Comparison of ENCODE assay signal across 12 cellular contexts in the genomic region with DNA sequence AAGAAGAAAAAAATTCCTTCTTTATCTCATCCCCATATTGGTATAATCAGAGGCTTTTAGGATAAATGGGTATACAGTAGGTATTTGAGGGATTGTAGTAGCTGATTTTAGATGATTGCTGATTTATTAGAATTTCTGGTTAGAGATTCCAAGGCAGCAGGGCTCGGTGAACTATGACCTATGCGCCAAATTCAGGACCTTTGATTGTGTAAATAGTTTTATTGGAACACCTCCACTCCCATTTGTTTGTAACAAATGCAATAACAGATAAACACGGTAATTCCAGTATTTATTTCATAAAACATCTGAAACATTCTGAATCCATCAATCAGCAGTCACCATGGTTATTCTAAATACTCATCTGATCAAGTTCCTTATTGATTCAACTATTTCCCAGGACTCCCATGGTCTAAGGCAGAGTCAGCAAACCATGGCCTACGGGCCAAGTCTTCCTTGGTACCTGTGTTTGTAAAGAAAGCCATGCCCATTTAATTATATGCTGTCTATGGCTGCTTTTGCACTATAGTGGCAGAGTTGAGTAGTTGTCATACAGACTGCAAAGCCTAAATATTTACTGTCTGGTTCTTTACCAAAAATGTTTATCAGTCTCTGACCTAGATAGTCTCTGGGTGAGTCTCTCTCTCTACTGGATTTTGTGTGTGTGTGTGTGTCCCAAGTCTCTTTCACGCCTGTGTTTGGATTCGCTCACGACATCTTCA. TPM values are rescaled to one million over a fixed set of nuclear protein-coding genes. Genes with fewer than 3 reads are reported as not detected.
DNase-seq lines count a peak whose midpoint lies in the region; ATAC-seq and TF ChIP-seq lines count a peak whose summit lies in the region.
"Had no signal": no experiment of that assay in that cellular context is flagged by ENCODE, and none has a peak within 500 bp of the region (broad histone marks: within the 10 kb centered on the region; RNA-seq: fewer than 3 reads in every experiment).

No MANE protein-coding gene starts in this region.

- H2AFZ ChIP-seq in Loucy (ENCODE audit: low read length), result no peak overlapping the region
- H2AFZ ChIP-seq in PC-3 (ENCODE audit: low read length), result no peak overlapping the region

- H3K27ac ChIP-seq in caudate nucleus (ENCODE audit: low read depth, low read length) (peak overlapping the region; percentile 72), PC-3 (ENCODE audit: low read length) (no peak overlapping the region)

- H4K20me1 ChIP-seq in Loucy (ENCODE audit: insufficient read depth, low read length, poor library complexity, severe bottlenecking) (no peaks in the 10 kb centered on the region), PC-3 (ENCODE audit: low read length) (no peaks in the 10 kb centered on the region)

- no peaks in the 10 kb centered on the region for H3K27me3 Mint-ChIP-seq in activated naive CD4-positive, alpha-beta T cell treated with anti-CD3 and anti-CD28 coated beads, Interleukin-2, amount 50 U/mL, for 24 hours
- H3K27me3 Mint-ChIP-seq in stimulated activated memory B cell treated with anti-CD40 and anti-IgM and Interleukin-4, amounts not matched to agents 10 μg/mL and 1 μg/mL and 100 μg/mL, for 72 hours, result no peaks in the 10 kb centered on the region

- H3F3A ChIP-seq in Loucy (ENCODE audit: low read depth) (no peaks in the 10 kb centered on the region), PC-3 (ENCODE audit: low read length, unreplicated experiment) (no peaks in the 10 kb centered on the region)

- H3K4me1 ChIP-seq in Loucy (ENCODE audit: insufficient read depth, low read length, poor library complexity, severe bottlenecking), result peaks cover 91% of the 10 kb centered on the region
- H3K4me1 ChIP-seq in PC-3 (ENCODE audit: insufficient read depth, low read length), result no peaks in the 10 kb centered on the region; the same call in 1 of the 2 replicates

- peak overlapping the region; percentile 55 for H3K4me3 ChIP-seq in Loucy (ENCODE audit: low read length, poor library complexity, severe bottlenecking)
- H3K4me3 ChIP-seq in PC-3 (ENCODE audit: low read length), result no peak overlapping the region

- no peaks in the 10 kb centered on the region for H3K9me3 Mint-ChIP-seq in activated naive CD4-positive, alpha-beta T cell treated with anti-CD3 and anti-CD28 coated beads, Interleukin-2, amount 50 U/mL, for 24 hours
- no peaks in the 10 kb centered on the region for H3K9me3 Mint-ChIP-seq in stimulated activated memory B cell treated with anti-CD40 and anti-IgM and Interleukin-4, amounts not matched to agents 10 μg/mL and 1 μg/mL and 100 μg/mL, for 72 hours

- POLR2A ChIA-PET in PC-3 (lab: Charles Lee; ENCODE audit: unreplicated experiment), result no interaction called here

- CTCF ChIA-PET in PC-3 (lab: Charles Lee), result no interaction called here

- DNase-seq in activated naive CD4-positive, alpha-beta T cell treated with anti-CD3 and anti-CD28 coated beads, Interleukin-2, amount 50 U/mL, for 16 hours, result no peak
- no peak for DNase-seq in caudate nucleus (lab: John Stamatoyannopoulos, UW)
- no peak for DNase-seq in effector CD4-positive, alpha-beta T cell
- DNase-seq in NK-92 (lab: John Stamatoyannopoulos, UW; ENCODE audit: unreplicated experiment), result no peak
- DNase-seq in PC-3, result no peak
- DNase-seq: DMS153, NCI-H146, NCI-H446 treated with DMSO at 0.1 percent for 48 hours had no signal

- H3K27me3 ChIP-seq in Loucy (ENCODE audit: insufficient read depth, low read length, poor library complexity, severe bottlenecking), result no peaks in the 10 kb centered on the region
- H3K27me3 ChIP-seq in PC-3 (ENCODE audit: low read length), result no peaks in the 10 kb centered on the region

- intact Hi-C loops in PC-3 (cut with micrococcal nuclease), result no loop called here

- no peaks in the 10 kb centered on the region for H3K9me3 ChIP-seq in Loucy (ENCODE audit: insufficient read depth, low read depth, low read length)
- no peaks in the 10 kb centered on the region for H3K9me3 ChIP-seq in PC-3 (ENCODE audit: low read length)

- H3K79me2 ChIP-seq in Loucy (ENCODE audit: insufficient read depth, low read length) (peaks cover 82% of the 10 kb centered on the region), PC-3 (ENCODE audit: low read length) (peaks cover 3% of the 10 kb centered on the region)

- peak overlapping the region; percentile 88 for H3K27ac Mint-ChIP-seq in activated naive CD4-positive, alpha-beta T cell treated with anti-CD3 and anti-CD28 coated beads, Interleukin-2, amount 50 U/mL, for 24 hours
- peak overlapping the region; percentile 73 for H3K27ac Mint-ChIP-seq in stimulated activated memory B cell treated with anti-CD40 and anti-IgM and Interleukin-4, amounts not matched to agents 10 μg/mL and 1 μg/mL and 100 μg/mL, for 72 hours

- peaks cover 14% of the 10 kb centered on the region for H3K36me3 Mint-ChIP-seq in activated naive CD4-positive, alpha-beta T cell treated with anti-CD3 and anti-CD28 coated beads, Interleukin-2, amount 50 U/mL, for 24 hours
- peaks cover 16% of the 10 kb centered on the region for H3K36me3 Mint-ChIP-seq in stimulated activated memory B cell treated with anti-CD40 and anti-IgM and Interleukin-4, amounts not matched to agents 10 μg/mL and 1 μg/mL and 100 μg/mL, for 72 hours

- peaks cover 94% of the 10 kb centered on the region for H3K4me1 Mint-ChIP-seq in activated naive CD4-positive, alpha-beta T cell treated with anti-CD3 and anti-CD28 coated beads, Interleukin-2, amount 50 U/mL, for 24 hours
- peaks cover 88% of the 10 kb centered on the region for H3K4me1 Mint-ChIP-seq in stimulated activated memory B cell treated with anti-CD40 and anti-IgM and Interleukin-4, amounts not matched to agents 10 μg/mL and 1 μg/mL and 100 μg/mL, for 72 hours

- H3K9ac ChIP-seq in Loucy (ENCODE audit: low read depth, low read length, poor library complexity, severe bottlenecking) (peak overlapping the region; percentile 14), PC-3 (ENCODE audit: low read length) (no peak overlapping the region)

- H3K4me2 ChIP-seq in Loucy (ENCODE audit: low read depth, low read length, poor library complexity, severe bottlenecking) (peak overlapping the region; percentile 74), PC-3 (ENCODE audit: low read length) (no peak overlapping the region)

- H3K9me2 ChIP-seq in Loucy (replicated peaks; ENCODE audit: low read depth, low read length), result no peaks in the 10 kb centered on the region
- H3K9me2 ChIP-seq in PC-3 (replicated peaks; ENCODE audit: low read length), result no peaks in the 10 kb centered on the region

- ATAC-seq in stimulated activated memory B cell treated with anti-CD40 and anti-IgM and Interleukin-4, amounts not matched to agents 10 μg/mL and 1 μg/mL and 100 μg/mL, for 72 hours, result no peak
- ATAC-seq in PC-3, result no peak
- ATAC-seq: Panc1 had no signal

- no peak for TF ChIP-seq CTCF in Loucy (conservative IDR thresholded peaks at IDR 0.05; ENCODE audit: low read length)
- no peak for TF ChIP-seq CTCF in PC-3 (conservative IDR thresholded peaks at IDR 0.05; ENCODE audit: low read depth, low read length)

- no TSS peak for BruUV-seq in PC-3 (replicated peaks; lab: Mats Ljungman, UMichigan)

- peak overlapping the region; percentile 23 for H3K4me3 Mint-ChIP-seq in activated naive CD4-positive, alpha-beta T cell treated with anti-CD3 and anti-CD28 coated beads, Interleukin-2, amount 50 U/mL, for 24 hours
- H3K4me3 Mint-ChIP-seq in stimulated activated memory B cell treated with anti-CD40 and anti-IgM and Interleukin-4, amounts not matched to agents 10 μg/mL and 1 μg/mL and 100 μg/mL, for 72 hours, result peak overlapping the region; percentile 59

- peaks cover 11% of the 10 kb centered on the region; the same call in 1 of the 2 replicates for H3K36me3 ChIP-seq in Loucy (ENCODE audit: insufficient read depth, low read length)
- no peaks in the 10 kb centered on the region; the same call in 1 of the 2 replicates for H3K36me3 ChIP-seq in PC-3 (ENCODE audit: low read depth, low read length)

RNA-seq across cellular contexts. Expression of a gene that starts 4.3 kb away (rescaled TPM):
- 32.7 and 33.8 TPM in 2 replicates for total RNA-seq in PC-3 (2014; rRNA removed)
